9 cellular contexts compared by ENCODE assay signal in genomic region chr16:5722220-5722619, GRCh38.
"Had no signal": no experiment of that assay in that cellular context is flagged by ENCODE, and none has a peak within 500 bp of the region (broad histone marks: within the 10 kb centered on the region; RNA-seq: fewer than 3 reads in every experiment).

No MANE protein-coding gene starts in this region.

- ATAC-seq: HCT116, HepG2 had no signal

- H3K27ac ChIP-seq: GM23248, HL-60 had no signal

- H3K4me3 ChIP-seq: GM23248, HAP-1 had no signal

- DNase-seq: GM23248, GOT3, H7, HFFc6, KBM-7 had no signal
